ENCODE assay signal across 22 cellular contexts in the genomic region with DNA sequence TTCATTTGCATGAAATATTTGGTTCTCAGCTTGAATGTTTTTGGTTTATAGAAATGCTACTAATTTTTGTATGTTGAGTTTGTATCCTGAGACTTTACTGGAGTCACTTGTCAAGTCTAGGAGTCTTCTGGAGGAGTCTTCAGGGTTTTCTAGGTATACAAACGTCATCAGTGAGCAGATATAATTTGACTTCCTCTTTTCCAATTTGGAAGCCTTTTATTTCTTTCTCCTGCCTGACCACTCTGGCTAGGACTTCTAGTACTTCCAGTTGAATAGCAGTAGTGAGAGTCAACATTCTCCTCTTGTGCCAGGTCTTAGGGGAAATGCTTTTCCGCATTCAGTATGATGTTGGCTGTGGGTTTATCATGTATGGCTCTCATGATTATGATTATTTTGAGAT.
"Had no signal": no experiment of that assay in that cellular context is flagged by ENCODE, and none has a peak within 500 bp of the region (broad histone marks: within the 10 kb centered on the region; RNA-seq: fewer than 3 reads in every experiment).

No MANE protein-coding gene starts in this region.

- H3K36me3 ChIP-seq: gastrocnemius medialis, heart left ventricle, ovary, sigmoid colon, stomach, thyroid gland had no signal

- H3K4me3 ChIP-seq: dorsolateral prefrontal cortex, gastrocnemius medialis, heart left ventricle, hepatocyte, lung, ovary, psoas muscle, sigmoid colon, stomach, thyroid gland had no signal

- H2AFZ ChIP-seq: hepatocyte had no signal

- FAIRE-seq: kidney had no signal

- H3K27me3 ChIP-seq: dorsolateral prefrontal cortex, gastrocnemius medialis, heart left ventricle, hepatocyte, ovary, sigmoid colon, stomach, thyroid gland had no signal

- ATAC-seq: gastrocnemius medialis; heart left ventricle; left lobe of liver; natural killer cell; psoas muscle; right cardiac atrium; stimulated activated effector memory CD8-positive, alpha-beta T cell treated with anti-CD3 and anti-CD28 coated beads, Interleukin-12 subunit alpha, Interleukin-12 subunit beta, amount 100 ng/mL, for 72 hours had no signal

- H3K27ac ChIP-seq: dorsolateral prefrontal cortex, gastrocnemius medialis, heart left ventricle, hepatocyte, ovary, psoas muscle, sigmoid colon, stomach, thyroid gland had no signal

- DNase-seq: dorsolateral prefrontal cortex; effector CD4-positive, alpha-beta T cell; gastrocnemius medialis; heart left ventricle; kidney; natural killer cell; occipital lobe; ovary; posterior cingulate gyrus; psoas muscle; right cardiac atrium; sigmoid colon; stimulated activated CD4-positive, alpha-beta T cell treated with anti-CD3 and anti-CD28 coated beads, Interleukin-2, amount 100 ng/mL, for 24 hours; stimulated activated CD4-positive, alpha-beta T cell treated with anti-CD3 and anti-CD28 coated beads, Interleukin-4, amount 100 ng/mL, for 24 hours; stimulated activated naive CD4-positive, alpha-beta T cell treated with Interleukin-2 at 50 U/mL for 16 hours; stomach; thyroid gland; trophoblast cell had no signal

- H3K9me3 ChIP-seq: ovary, thyroid gland had no signal

- H3K4me2 ChIP-seq: hepatocyte had no signal

- H3K79me2 ChIP-seq: hepatocyte had no signal

- H3K4me1 ChIP-seq: gastrocnemius medialis, heart left ventricle, psoas muscle, sigmoid colon, stomach, thyroid gland had no signal
